Comparison of ENCODE assay signal across 8 cellular contexts in genomic region chr5:67215592-67216471, GRCh38. TPM values are rescaled to one million over a fixed set of nuclear protein-coding genes. Genes with fewer than 3 reads are reported as not detected.
DNase-seq lines count a peak whose midpoint lies in the region; ATAC-seq, FAIRE-seq and TF ChIP-seq lines count a peak whose summit lies in the region.

No MANE protein-coding gene starts in this region.

- peak overlapping the region; percentile 60 to 66 for H3K27ac ChIP-seq in kidney (ENCODE audit: low read depth in 2 of 2, low read length in 2 of 2)

- H3K4me1 ChIP-seq in kidney (ENCODE audit: control insufficient read depth in 1 of 2, insufficient read depth in 1 of 2, low read depth in 1 of 2, low read length in 2 of 2), result peaks cover 12 to 14% of the 10 kb centered on the region in 2 donors

- H3K9ac ChIP-seq in kidney (ENCODE audit: low read length in 2 of 2), result peak overlapping the region in 1 of 2 donors; percentile 56

- DNase-seq in A172 (ENCODE audit: low spot score), result peak; percentile 17
- peak; percentile 49 for DNase-seq in T follicular helper cell (ENCODE audit: low read depth)
- DNase-seq in activated naive CD8-positive, alpha-beta T cell treated with anti-CD3 and anti-CD28 coated beads, Interleukin-2, amount 50 U/mL, for 24 hours, result peak; percentile 67
- peak; percentile 95 for DNase-seq in kidney
- DNase-seq in stimulated activated CD4-positive, alpha-beta T cell treated with anti-CD3 and anti-CD28 coated beads, Interleukin-4, amount 100 ng/mL, for 1 hour, result peak; percentile 46
- no peak for DNase-seq in NCI-H82 (lab: John Stamatoyannopoulos, UW)

- TF ChIP-seq CTCF in kidney (IDR thresholded peaks at IDR 0.05; ENCODE audit: borderline replicate concordance, extremely low read depth, insufficient read depth), result no peak

- no peaks in the 10 kb centered on the region for H3K27me3 Mint-ChIP-seq in activated naive CD8-positive, alpha-beta T cell treated with anti-CD3 and anti-CD28 coated beads, Interleukin-2, amount 50 U/mL, for 24 hours

- H3K4me1 Mint-ChIP-seq in activated naive CD8-positive, alpha-beta T cell treated with anti-CD3 and anti-CD28 coated beads, Interleukin-2, amount 50 U/mL, for 24 hours, result peaks cover 49% of the 10 kb centered on the region

- H3K4me3 ChIP-seq in kidney (ENCODE audit: low read length in 2 of 2), result peak overlapping the region in 1 of 2 donors; percentile 44

- peak overlapping the region; percentile 85 for H3K27ac Mint-ChIP-seq in activated naive CD8-positive, alpha-beta T cell treated with anti-CD3 and anti-CD28 coated beads, Interleukin-2, amount 50 U/mL, for 24 hours

- no peaks in the 10 kb centered on the region for H3K9me3 Mint-ChIP-seq in activated naive CD8-positive, alpha-beta T cell treated with anti-CD3 and anti-CD28 coated beads, Interleukin-2, amount 50 U/mL, for 24 hours

- H3K4me3 Mint-ChIP-seq in activated naive CD8-positive, alpha-beta T cell treated with anti-CD3 and anti-CD28 coated beads, Interleukin-2, amount 50 U/mL, for 24 hours, result peak overlapping the region; percentile 61

- H3K9me3 ChIP-seq in kidney (ENCODE audit: control insufficient read depth in 1 of 2, low read length in 2 of 2), result no peaks in the 10 kb centered on the region

- no peaks in the 10 kb centered on the region for H3K36me3 Mint-ChIP-seq in activated naive CD8-positive, alpha-beta T cell treated with anti-CD3 and anti-CD28 coated beads, Interleukin-2, amount 50 U/mL, for 24 hours (ENCODE audit: low read depth)

- TF ChIP-seq POLR2A in GM19193 (IDR thresholded peaks at IDR 0.05; ENCODE audit: extremely low read depth, insufficient read depth, insufficient read length), result peak; percentile 60

- H3K36me3 ChIP-seq in kidney (ENCODE audit: control insufficient read depth in 1 of 2, insufficient read depth in 2 of 2, low read length in 2 of 2), result no peaks in the 10 kb centered on the region

- FAIRE-seq in kidney (lab: Jason Lieb, UNC), result no peak

- intact Hi-C loops in kidney (cut with DNase I), result loop anchor here (10.0 kb wide), 1 partner anchor 51 kb away; no protein-coding TSS in a partner anchor

- peak; percentile 100 for ATAC-seq in HG03378 (IDR thresholded peaks at IDR 0.05; ENCODE audit: unreplicated experiment)
- ATAC-seq in activated naive CD8-positive, alpha-beta T cell treated with anti-CD3 and anti-CD28 coated beads, Interleukin-2, amount 50 U/mL, for 24 hours, result peak; percentile 94

RNA-seq across cellular contexts. Expression of gene CD180, which starts 19.2 kb away (rescaled TPM):
- 0.03 and 0.53 TPM in 2 replicates for total RNA-seq in A172 (2014; rRNA removed; shearing (Covaris generic))
- total RNA-seq in kidney, result 3.3 TPM
- polyA plus RNA-seq in kidney (ENCODE audit: insufficient read depth, low read depth, low replicate concordance), result 0.28 TPM
